Comparison of ENCODE assay signal across 8 cellular contexts in genomic region chr15:56732881-56733130, GRCh38. TPM values are rescaled to one million over a fixed set of nuclear protein-coding genes. Genes with fewer than 3 reads are reported as not detected.
A peak's percentile ranks its signal among the peaks of the same experiment; 100 is the strongest.
DNase-seq lines count a peak whose midpoint lies in the region; ATAC-seq and TF ChIP-seq lines count a peak whose summit lies in the region.

No MANE protein-coding gene starts in this region.

- H3K36me3 ChIP-seq in SK-N-MC (ENCODE audit: insufficient read depth, low read length) (peaks cover 23% of the 10 kb centered on the region), fibroblast of lung (ENCODE audit: control insufficient read depth, insufficient read depth, low read length) (no peaks in the 10 kb centered on the region), prostate gland (no peaks in the 10 kb centered on the region)

- H3K4me3 ChIP-seq in SK-N-MC (peak overlapping the region; percentile 95), fibroblast of lung (replicated peaks in 1 of 4; ENCODE audit: control extremely low read depth in 1 of 4, insufficient read depth in 1 of 4, low read depth in 3 of 4, low read length in 4 of 4) (peak overlapping the region; percentile 70 to 84 (median 76)), prostate gland (peak overlapping the region; percentile 65 to 83)

- H3K9ac ChIP-seq in SK-N-MC (ENCODE audit: insufficient read length) (peak overlapping the region; percentile 97), fibroblast of lung (ENCODE audit: insufficient read depth, low read length) (peak overlapping the region; percentile 88)

- no peaks in the 10 kb centered on the region for H3K27me3 ChIP-seq in fibroblast of lung (ENCODE audit: control insufficient read depth, insufficient read depth, low read length)
- H3K27me3 ChIP-seq in prostate gland (replicated peaks; ENCODE audit: insufficient read depth) = no peaks in the 10 kb centered on the region

- in situ Hi-C loops in GM13977 (cut with MboI; ENCODE audit: low pct_unique_long_range_greater_than_20kb, low sequenced_read_pairs, unreplicated experiment) = no loop called here

- peak overlapping the region; percentile 87 for H3K27ac ChIP-seq in SK-N-MC
- H3K27ac ChIP-seq in fibroblast of lung (ENCODE audit: insufficient read depth, low read length) = peak overlapping the region; percentile 86
- H3K27ac ChIP-seq in prostate gland = peak overlapping the region; percentile 93 to 96

- no peaks in the 10 kb centered on the region for H4K20me1 ChIP-seq in fibroblast of lung (ENCODE audit: control insufficient read depth, extremely low read depth, insufficient read depth, low read length)

- no peaks in the 10 kb centered on the region for H3K9me3 ChIP-seq in SK-N-MC (ENCODE audit: low read depth, low read length)
- no peaks in the 10 kb centered on the region for H3K9me3 ChIP-seq in fibroblast of lung (ENCODE audit: control insufficient read depth, insufficient read depth, low read depth, low read length)
- no peaks in the 10 kb centered on the region for H3K9me3 ChIP-seq in prostate gland

- TF ChIP-seq POLR2A in prostate gland (IDR thresholded peaks at IDR 0.05) = no peak

- peaks cover 48% of the 10 kb centered on the region for H3K79me2 ChIP-seq in fibroblast of lung (ENCODE audit: control insufficient read depth, insufficient read depth, low read length)

- no peak for TF ChIP-seq CTCF in fibroblast of lung (conservative IDR thresholded peaks at IDR 0.05 in 1 of 2, IDR thresholded peaks at IDR 0.05 in 1 of 2; ENCODE audit: low read depth in 1 of 2, low read length in 2 of 2)
- no peak for TF ChIP-seq CTCF in prostate gland (IDR thresholded peaks at IDR 0.05)
- TF ChIP-seq CTCF in GM13977 (IDR thresholded peaks at IDR 0.05; ENCODE audit: extremely low read depth, insufficient read depth, missing control alignments) = no peak

- intact Hi-C loops in prostate gland (cut with DNase I) = no loop called here

- DNase-seq in NCI-H1694 (lab: John Stamatoyannopoulos, UW) (peak; percentile 5), NCI-H1694 treated with DMSO at 0.1 percent for 48 hours (lab: John Stamatoyannopoulos, UW) (no peak), SK-N-MC (ENCODE audit: low read depth, low spot score) (no peak), fibroblast of lung (ENCODE audit: low read depth in 2 of 2) (no peak), prostate gland (ENCODE audit: low spot score) (no peak), GM13977 (ENCODE audit: low spot score) (no peak), GDM1 (lab: John Stamatoyannopoulos, UW) (no peak)

- H3K4me2 ChIP-seq in fibroblast of lung (ENCODE audit: extremely low read depth, insufficient read depth, low read length) = peak overlapping the region; percentile 99

- H3K4me1 ChIP-seq in fibroblast of lung (ENCODE audit: control insufficient read depth, extremely low read depth, insufficient read depth, low read length) (peaks cover 4% of the 10 kb centered on the region), prostate gland (replicated peaks) (peaks cover 3% of the 10 kb centered on the region)

- WGBS in prostate gland = under 1% methylated on average over 8 of the region's 8 CpGs

- peak overlapping the region; percentile 65 for H2AFZ ChIP-seq in fibroblast of lung (ENCODE audit: low read length)

- no peak for ATAC-seq in HG02610 (IDR thresholded peaks at IDR 0.05; ENCODE audit: unreplicated experiment)

RNA-seq across cellular contexts. Expression of gene ZNF280D, which starts 0.5 kb away (rescaled TPM):
- total RNA-seq in fibroblast of lung (35.7 and 37.7 TPM in 2 replicates), prostate gland (10 to 100 TPM; 35.1 to 44.2 TPM)
- 11.0 and 11.9 TPM in 2 replicates for polyA plus RNA-seq in fibroblast of lung
- polyA plus RNA-seq in fibroblast of lung (2012) = 8.6 and 11.3 TPM in 2 replicates
- polyA minus RNA-seq in fibroblast of lung (ENCODE audit: low replicate concordance) = 0.59 and 2.2 TPM in 2 replicates
